8 cellular contexts compared by ENCODE assay signal in genomic region chr2:108787209-108787558, GRCh38. TPM values are rescaled to one million over a fixed set of nuclear protein-coding genes. Genes with fewer than 3 reads are reported as not detected.
A peak's percentile ranks its signal among the peaks of the same experiment; 100 is the strongest.
DNase-seq lines count a peak whose midpoint lies in the region; ATAC-seq and TF ChIP-seq lines count a peak whose summit lies in the region.

No MANE protein-coding gene starts in this region.

- TF ChIP-seq CTCF in thoracic aorta (IDR thresholded peaks at IDR 0.05) = no peak

- no peaks in the 10 kb centered on the region for H3K27me3 Mint-ChIP-seq in activated CD4-positive, alpha-beta T cell treated with anti-CD3 and anti-CD28 coated beads for 36 hours

- H3K9me3 Mint-ChIP-seq in activated CD4-positive, alpha-beta T cell treated with anti-CD3 and anti-CD28 coated beads for 36 hours (ENCODE audit: low read depth) = no peaks in the 10 kb centered on the region
- no peaks in the 10 kb centered on the region for H3K9me3 Mint-ChIP-seq in activated naive CD4-positive, alpha-beta T cell treated with anti-CD3 and anti-CD28 coated beads, Interleukin-2, amount 50 U/mL, for 72 hours

- H3K27ac ChIP-seq in layer of hippocampus (ENCODE audit: low read depth, low read length) = peak overlapping the region; percentile 73
- no peak overlapping the region for H3K27ac ChIP-seq in thoracic aorta

- H3K36me3 Mint-ChIP-seq in activated CD4-positive, alpha-beta T cell treated with anti-CD3 and anti-CD28 coated beads for 36 hours (ENCODE audit: low read depth) = peaks cover 29% of the 10 kb centered on the region
- peaks cover 6 to 7% of the 10 kb centered on the region in 2 donors for H3K36me3 Mint-ChIP-seq in activated naive CD4-positive, alpha-beta T cell treated with anti-CD3 and anti-CD28 coated beads, Interleukin-2, amount 50 U/mL, for 72 hours

- H3K27me3 ChIP-seq in layer of hippocampus (ENCODE audit: control insufficient read depth, insufficient read depth, low read length) (no peaks in the 10 kb centered on the region), thoracic aorta (replicated peaks; ENCODE audit: insufficient read depth) (no peaks in the 10 kb centered on the region)

- POLR2A ChIA-PET in activated CD4-positive, alpha-beta T cell treated with anti-CD3 and anti-CD28 coated beads for 36 hours (lab: Charles Lee) = no interaction called here

- H3K27ac Mint-ChIP-seq in activated CD4-positive, alpha-beta T cell treated with anti-CD3 and anti-CD28 coated beads for 36 hours = peak overlapping the region; percentile 67
- peak overlapping the region; percentile 65 to 80 for H3K27ac Mint-ChIP-seq in activated naive CD4-positive, alpha-beta T cell treated with anti-CD3 and anti-CD28 coated beads, Interleukin-2, amount 50 U/mL, for 72 hours

- peak overlapping the region; percentile 71 for H3K4me3 ChIP-seq in thoracic aorta

- CTCF ChIA-PET in activated CD4-positive, alpha-beta T cell treated with anti-CD3 and anti-CD28 coated beads for 36 hours (lab: Charles Lee) = no interaction called here

- peaks cover 5 to 9% of the 10 kb centered on the region in 2 donors for H3K4me1 ChIP-seq in thoracic aorta (ENCODE audit: control insufficient read depth in 1 of 2, low read depth in 2 of 2)

- intact Hi-C loops in activated CD4-positive, alpha-beta T cell treated with anti-CD3 and anti-CD28 coated beads for 36 hours (cut with DNase I, micrococcal nuclease) = loop anchor here (2.0 to 5.0 kb wide), 5 partner anchors 170 to 338 kb away; partner anchors contain the start of genes EDAR (in 1 of the 2) and GCC2 (in 1 of the 2)

- peak overlapping the region; percentile 76 for H3K4me3 Mint-ChIP-seq in activated CD4-positive, alpha-beta T cell treated with anti-CD3 and anti-CD28 coated beads for 36 hours

- H3K4me1 Mint-ChIP-seq in activated CD4-positive, alpha-beta T cell treated with anti-CD3 and anti-CD28 coated beads for 36 hours = peaks cover 14% of the 10 kb centered on the region

- H3K9me3 ChIP-seq in thoracic aorta = no peaks in the 10 kb centered on the region

- ATAC-seq in activated CD4-positive, alpha-beta T cell treated with anti-CD3 and anti-CD28 coated beads for 36 hours = no peak
- no peak for ATAC-seq in activated naive CD4-positive, alpha-beta T cell treated with anti-CD3 and anti-CD28 coated beads, Interleukin-2, amount 50 U/mL, for 72 hours
- ATAC-seq in thoracic aorta (ENCODE audit: insufficient number of reproducible peaks, low FRiP score, low read depth) (no peak), HG02571 (IDR thresholded peaks at IDR 0.05; ENCODE audit: unreplicated experiment) (no peak)

- peaks cover 8% of the 10 kb centered on the region for H3K36me3 ChIP-seq in thoracic aorta

- no peak for DNase-seq in activated CD4-positive, alpha-beta T cell treated with anti-CD3 and anti-CD28 coated beads for 36 hours
- no peak for DNase-seq in activated CD4-positive, alpha-beta T cell treated with anti-CD3 and anti-CD28 coated beads for 48 hours
- DNase-seq in activated naive CD4-positive, alpha-beta T cell treated with anti-CD3 and anti-CD28 coated beads, Interleukin-2, amount 50 U/mL, for 72 hours (ENCODE audit: low spot score in 2 of 2) = no peak
- no peak for DNase-seq in thoracic aorta (ENCODE audit: low spot score)
- DNase-seq in activated CD4-positive, alpha-beta T cell treated with anti-CD3 and anti-CD28 coated beads for 4 hours = no peak
- no peak for DNase-seq in RPMI8226

RNA-seq across cellular contexts. Expression of gene CCDC138, which starts 0.6 kb away (rescaled TPM):
- total RNA-seq in activated CD4-positive, alpha-beta T cell treated with anti-CD3 and anti-CD28 coated beads for 36 hours = 10 to 100 TPM; 14.3 to 15.3 TPM
- 10 to 100 TPM in 1 of 2 donors, 1 to 10 TPM in 1; 6.5 to 16.0 TPM for total RNA-seq in activated naive CD4-positive, alpha-beta T cell treated with anti-CD3 and anti-CD28 coated beads, Interleukin-2, amount 50 U/mL, for 72 hours
- total RNA-seq in thoracic aorta = 1 to 10 TPM; 1.1 to 4.5 TPM
